Comparison of ENCODE assay signal across 8 cellular contexts in genomic region chr15:74783808-74784175, GRCh38. TPM values are rescaled to one million over a fixed set of nuclear protein-coding genes. Genes with fewer than 3 reads are reported as not detected.
DNase-seq lines count a peak whose midpoint lies in the region; ATAC-seq, FAIRE-seq and TF ChIP-seq lines count a peak whose summit lies in the region.

No MANE protein-coding gene starts in this region.

- no peak for TF ChIP-seq CTCF in GM12865 (IDR thresholded peaks at IDR 0.05; ENCODE audit: insufficient read depth, low read depth, low read length, missing control alignments)
- no peak for TF ChIP-seq CTCF in RWPE1 (conservative IDR thresholded peaks at IDR 0.05; ENCODE audit: low read depth)
- no peak for TF ChIP-seq CTCF in retinal pigment epithelial cell (conservative IDR thresholded peaks at IDR 0.05; ENCODE audit: low read depth, low read length)
- TF ChIP-seq CTCF in D721Med (IDR thresholded peaks at IDR 0.05; ENCODE audit: insufficient read depth, missing control alignments) = no peak

- CTCF ChIA-PET in RWPE1 (lab: Yijun Ruan, JAX) = interaction anchor here (0.7 to 1.6 kb wide), 5 partner anchors 9 to 167 kb away, joined by 3 to 7 read pairs (median 3); no protein-coding TSS in a partner anchor

- ATAC-seq in HG02884 (IDR thresholded peaks at IDR 0.05; ENCODE audit: unreplicated experiment) = no peak

- WGBS in esophagus, 2 donors = 29 to 35% methylated on average over 3 of the region's 3 CpGs

- peak overlapping the region; percentile 83 for H3K27ac ChIP-seq in RWPE1
- peak overlapping the region; percentile 57 to 99 for H3K27ac ChIP-seq in esophagus (ENCODE audit: low read depth in 2 of 2, low read length in 1 of 2)

- no peak for FAIRE-seq in D721Med (lab: Jason Lieb, UNC)

- H3K4me1 ChIP-seq in esophagus (ENCODE audit: control insufficient read depth in 2 of 2, insufficient read depth in 2 of 2, low read length in 1 of 2) = peaks cover 28 to 46% of the 10 kb centered on the region in 2 donors

- H3K4me3 ChIP-seq in GM12865 (ENCODE audit: low read depth, low read length) (peak overlapping the region; percentile 98), esophagus (ENCODE audit: low read depth in 1 of 2, low read length in 2 of 2) (peak overlapping the region; percentile 78 to 97), retinal pigment epithelial cell (ENCODE audit: low read length) (peak overlapping the region; percentile 83)

- POLR2A ChIA-PET in RWPE1 (lab: Yijun Ruan, JAX; ENCODE audit: low non-redundant PET) = no interaction called here

- no peak for DNase-seq in GM12865 (ENCODE audit: low read depth)
- DNase-seq in RWPE1 (ENCODE audit: low spot score) = no peak
- DNase-seq in retinal pigment epithelial cell (ENCODE audit: low read depth) = no peak
- no peak for DNase-seq in D721Med (ENCODE audit: insufficient read length, low spot score)
- no peak for DNase-seq in NCI-H82 (lab: John Stamatoyannopoulos, UW)
- no peak for DNase-seq in COLO829 (ENCODE audit: low spot score)

- no peaks in the 10 kb centered on the region for H3K9me3 ChIP-seq in esophagus (ENCODE audit: control insufficient read depth in 2 of 2, insufficient read depth in 1 of 2, low read depth in 1 of 2, low read length in 1 of 2)

- no peaks in the 10 kb centered on the region for H3K27me3 ChIP-seq in esophagus (ENCODE audit: control insufficient read depth in 1 of 2, insufficient read depth in 2 of 2, low read length in 2 of 2)

- no peaks in the 10 kb centered on the region for H3K36me3 ChIP-seq in esophagus (ENCODE audit: control insufficient read depth in 2 of 2, insufficient read depth in 2 of 2, low read length in 1 of 2)

RNA-seq across cellular contexts. Expression of gene CSK, which starts 1.9 kb away (rescaled TPM):
- 10 to 100 TPM; 79.2 to 96.8 TPM for polyA plus RNA-seq in esophagus

RNA-seq across cellular contexts. Expression of gene LMAN1L, which starts 28.8 kb away (rescaled TPM):
- polyA plus RNA-seq in esophagus = under 1 TPM; 0.27 to 0.61 TPM

RNA-seq across cellular contexts. Expression of gene CYP1A2, which starts 35.1 kb away (rescaled TPM):
- polyA plus RNA-seq in esophagus = under 1 TPM in 1 of 2 donors, not detected in 1; 0.06 TPM

RNA-seq across cellular contexts. Expression of gene CPLX3, which starts 42.6 kb away (rescaled TPM):
- polyA plus RNA-seq in esophagus = 1 to 10 TPM in 1 of 2 donors, under 1 TPM in 1; 0.48 to 1.2 TPM

RNA-seq across cellular contexts. Expression of gene CYP1A1, which starts 58.5 kb away (rescaled TPM):
- polyA plus RNA-seq in esophagus = 1 to 10 TPM in 1 of 2 donors, under 1 TPM in 1; 0.08 to 1.9 TPM
